13 cellular contexts compared by ENCODE assay signal in genomic region chr18:31634331-31634713, GRCh38. TPM values are rescaled to one million over a fixed set of nuclear protein-coding genes. Genes with fewer than 3 reads are reported as not detected.
DNase-seq lines count a peak whose midpoint lies in the region; ATAC-seq and TF ChIP-seq lines count a peak whose summit lies in the region.
"Had no signal": no experiment of that assay in that cellular context is flagged by ENCODE, and none has a peak within 500 bp of the region (broad histone marks: within the 10 kb centered on the region; RNA-seq: fewer than 3 reads in every experiment).

No MANE protein-coding gene starts in this region.

- H3K9me3 ChIP-seq in Karpas-422 (ENCODE audit: low read length) = no peaks in the 10 kb centered on the region
- no peaks in the 10 kb centered on the region for H3K9me3 ChIP-seq in sigmoid colon

- TF ChIP-seq POLR2A in sigmoid colon (IDR thresholded peaks at IDR 0.05) = no peak

- TF ChIP-seq CTCF in GM06990 (IDR thresholded peaks at IDR 0.05; ENCODE audit: insufficient read depth, low read length, poor library complexity, severe bottlenecking) (no peak), sigmoid colon (IDR thresholded peaks at IDR 0.05) (no peak)

- H2AFZ ChIP-seq in Karpas-422 (ENCODE audit: low read length) = peak overlapping the region; percentile 20; the same call in 1 of the 2 replicates

- DNase-seq in GM06990 (ENCODE audit: extremely low read depth, insufficient read length) (peak; percentile 50), GM19240 (ENCODE audit: insufficient read length, low spot score) (peak; percentile 14), Karpas-422 (no peak), NCI-H1105 treated with DMSO at 0.1 percent for 48 hours (lab: John Stamatoyannopoulos, UW) (no peak), sigmoid colon (no peak), NCI-H226 (no peak)
- DNase-seq in effector CD8-positive, alpha-beta T cell (lab: John Stamatoyannopoulos, UW) = no peak
- DNase-seq: endodermal cell; NCI-H187 treated with DMSO at 0.1 percent for 48 hours; stimulated activated CD8-positive, alpha-beta memory T cell treated with anti-CD3 and anti-CD28 coated beads, Interleukin-4, amount 100 ng/mL, for 48 hours had no signal

- no peak overlapping the region for H3K9ac ChIP-seq in Karpas-422 (ENCODE audit: low read length)

- H3K27me3 ChIP-seq in GM06990 (replicated peaks; ENCODE audit: control insufficient read depth, insufficient read depth, low read length) (no peaks in the 10 kb centered on the region), Karpas-422 (ENCODE audit: low read length) (no peaks in the 10 kb centered on the region), sigmoid colon (no peaks in the 10 kb centered on the region)

- H3K9me2 ChIP-seq in Karpas-422 (replicated peaks; ENCODE audit: insufficient read depth, low read length) = no peaks in the 10 kb centered on the region

- H3K27ac ChIP-seq in Karpas-422 (ENCODE audit: low read length) = no peak overlapping the region
- H3K27ac ChIP-seq in sigmoid colon = no peak overlapping the region

- no peaks in the 10 kb centered on the region for H4K20me1 ChIP-seq in Karpas-422 (ENCODE audit: insufficient read depth, low read depth, low read length)

- H3K4me3 ChIP-seq in GM06990 (replicated peaks; ENCODE audit: low read depth, low read length) = no peak overlapping the region
- no peak overlapping the region for H3K4me3 ChIP-seq in Karpas-422 (ENCODE audit: low read length)
- no peak overlapping the region for H3K4me3 ChIP-seq in sigmoid colon

- peak; percentile 99 for ATAC-seq in HG02852 (IDR thresholded peaks at IDR 0.05; ENCODE audit: unreplicated experiment)

- H3K4me1 ChIP-seq in Karpas-422 (ENCODE audit: low read length) (peaks cover 20% of the 10 kb centered on the region), sigmoid colon (no peaks in the 10 kb centered on the region)

- intact Hi-C loops in sigmoid colon (cut with DNase I) = no loop called here

- H3K79me2 ChIP-seq in Karpas-422 (ENCODE audit: low read length) = no peaks in the 10 kb centered on the region

- H3K4me2 ChIP-seq in Karpas-422 (ENCODE audit: low read depth, low read length, poor library complexity, severe bottlenecking) = no peak overlapping the region

- TF ChIP-seq EP300 in sigmoid colon (IDR thresholded peaks at IDR 0.05) = no peak

- 42 to 80% methylated on average over 3 of the region's 3 CpGs for WGBS in sigmoid colon, 2 donors

- H3K36me3 ChIP-seq in GM06990 (ENCODE audit: control insufficient read depth, insufficient read depth, low read length) (no peaks in the 10 kb centered on the region), Karpas-422 (ENCODE audit: insufficient read depth, low read length) (no peaks in the 10 kb centered on the region), sigmoid colon (no peaks in the 10 kb centered on the region)

RNA-seq across cellular contexts. Expression of gene TTR, which starts 42.6 kb away (rescaled TPM):
- total RNA-seq in Karpas-422 (2014; rRNA removed; shearing (Covaris generic); ENCODE audit: low replicate concordance) = not detected in 2 replicates
- under 1 TPM in 1 of 4 donors, not detected in 3; 0.82 TPM for total RNA-seq in sigmoid colon
- 1 to 10 TPM in 1 of 3 donors, under 1 TPM in 1, not detected in 1; 0.31 to 7.2 TPM for polyA plus RNA-seq in sigmoid colon
- total RNA-seq: endodermal cell, H4 had no signal
- polyA plus RNA-seq: keratinocyte had no signal

RNA-seq across cellular contexts. Expression of gene B4GALT6, which starts 50.1 kb away (rescaled TPM):
- total RNA-seq in Karpas-422 (2014; rRNA removed; shearing (Covaris generic); ENCODE audit: low replicate concordance) = 0.47 and 0.97 TPM in 2 replicates
- 1 to 10 TPM; 4.6 to 7.8 (median 5.0) TPM for total RNA-seq in sigmoid colon
- polyA plus RNA-seq in sigmoid colon = 1 to 10 TPM in 2 of 3 donors, not detected in 1; 1.2 to 2.5 TPM

Comparison
In these comparisons a context has a peak if more than half of its experiments do, and no peak if none do; other contexts are left out.
1. DNase-seq: peak in GM06990 (single experiment) and GM19240 (single experiment); none in Karpas-422 (single experiment), NCI-H1105 treated with DMSO at 0.1 percent for 48 hours (single experiment), effector CD8-positive, alpha-beta T cell (single experiment), sigmoid colon (single experiment) and NCI-H226 (single experiment).